1 cellular context compared by ENCODE assay signal in genomic region chr20:44648579-44648978, GRCh38.
A peak's percentile ranks its signal among the peaks of the same experiment; 100 is the strongest.
TF ChIP-seq lines count a peak whose summit lies in the region.

No MANE protein-coding gene starts in this region.

TF ChIP-seq in GM12878, 131 proteins besides CTCF, POLR2A, EP300 and RAD21:
- TF ChIP-seq HDGF (IDR thresholded peaks at IDR 0.05), result no peak
- peak; percentile 77 for TF ChIP-seq MLLT1 (IDR thresholded peaks at IDR 0.05)
